17 cellular contexts compared by ENCODE assay signal in the genomic region with DNA sequence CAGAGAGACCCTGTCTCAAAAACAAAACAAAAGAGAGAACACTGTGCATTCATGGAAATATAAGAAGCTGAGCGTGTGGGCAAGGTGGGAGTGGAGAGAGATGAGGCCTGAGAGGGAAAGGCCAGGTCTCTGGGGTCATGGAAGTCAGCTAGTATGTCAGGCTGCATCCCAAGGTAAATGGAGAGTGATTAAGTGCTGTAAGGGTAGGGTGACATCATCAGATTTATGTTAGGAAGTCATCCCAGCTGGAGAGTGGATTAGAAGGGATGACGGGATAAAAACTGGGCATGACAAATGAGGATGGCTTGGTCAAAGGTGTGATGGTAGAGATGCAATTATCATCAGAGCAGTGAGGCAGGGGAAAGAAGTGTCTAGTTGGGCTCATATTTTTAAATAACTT. TPM values are rescaled to one million over a fixed set of nuclear protein-coding genes. Genes with fewer than 3 reads are reported as not detected.
"Had no signal": no experiment of that assay in that cellular context is flagged by ENCODE, and none has a peak within 500 bp of the region (broad histone marks: within the 10 kb centered on the region; RNA-seq: fewer than 3 reads in every experiment).

No MANE protein-coding gene starts in this region.

- H3K36me3 ChIP-seq: ascending aorta, esophagus muscularis mucosa, lower lobe of right lung had no signal

- DNase-seq: activated CD8-positive, alpha-beta memory T cell treated with anti-CD3 and anti-CD28 coated beads for 24 hours; activated effector memory CD4-positive, alpha-beta T cell treated with Interleukin-2 at 50 U/mL for 16 hours; lower lobe of right lung; posterior cingulate gyrus; stimulated activated naive B cell treated with anti-CD40 and anti-IgM and Interleukin-4, amounts not matched to agents 10 μg/mL and 1 μg/mL and 100 μg/mL, for 72 hours; T-helper 2 cell; trophoblast cell had no signal

- H3K4me3 ChIP-seq: ascending aorta, esophagus muscularis mucosa, lower lobe of right lung, skin epidermis had no signal

- ATAC-seq: activated naive CD4-positive, alpha-beta T cell treated with anti-CD3 and anti-CD28 coated beads, Interleukin-2, amount 50 U/mL, for 72 hours; lower lobe of right lung; stimulated activated naive B cell treated with anti-CD40 and anti-IgM and Interleukin-4, amounts not matched to agents 10 μg/mL and 1 μg/mL and 100 μg/mL, for 72 hours had no signal

- H3K9me3 Mint-ChIP-seq: mesothelial cell of epicardium; stimulated activated naive B cell treated with anti-CD40 and anti-IgM and Interleukin-4, amounts not matched to agents 10 μg/mL and 1 μg/mL and 100 μg/mL, for 72 hours had no signal

- H3K27ac ChIP-seq: ascending aorta, esophagus muscularis mucosa, lower lobe of right lung, skin epidermis had no signal

- H3K9me3 ChIP-seq: ascending aorta, esophagus muscularis mucosa, lower lobe of right lung had no signal

- H3K27ac Mint-ChIP-seq: mesothelial cell of epicardium; stimulated activated naive B cell treated with anti-CD40 and anti-IgM and Interleukin-4, amounts not matched to agents 10 μg/mL and 1 μg/mL and 100 μg/mL, for 72 hours had no signal

- H3K27me3 Mint-ChIP-seq: stimulated activated naive B cell treated with anti-CD40 and anti-IgM and Interleukin-4, amounts not matched to agents 10 μg/mL and 1 μg/mL and 100 μg/mL, for 72 hours had no signal

- H3K36me3 Mint-ChIP-seq: mesothelial cell of epicardium had no signal

- H3K4me3 Mint-ChIP-seq: mesothelial cell of epicardium; stimulated activated naive B cell treated with anti-CD40 and anti-IgM and Interleukin-4, amounts not matched to agents 10 μg/mL and 1 μg/mL and 100 μg/mL, for 72 hours had no signal

- H3K27me3 ChIP-seq: ascending aorta, esophagus muscularis mucosa had no signal

RNA-seq across cellular contexts. Expression of a gene that starts 36.9 kb away (rescaled TPM):
- total RNA-seq: activated naive CD4-positive, alpha-beta T cell treated with anti-CD3 and anti-CD28 coated beads, Interleukin-2, amount 50 U/mL, for 72 hours; ascending aorta; bronchial epithelial cell; chondrocyte; esophagus muscularis mucosa; fibroblast of villous mesenchyme; lower lobe of right lung; mesothelial cell of epicardium; myocyte; subcutaneous adipose tissue had no signal
